Comparison of ENCODE assay signal across 17 cellular contexts in genomic region chr19:55112246-55112780, GRCh38. TPM values are rescaled to one million over a fixed set of nuclear protein-coding genes. Genes with fewer than 3 reads are reported as not detected.
DNase-seq lines count a peak whose midpoint lies in the region; ATAC-seq and TF ChIP-seq lines count a peak whose summit lies in the region.
"Had no signal": no experiment of that assay in that cellular context is flagged by ENCODE, and none has a peak within 500 bp of the region (broad histone marks: within the 10 kb centered on the region; RNA-seq: fewer than 3 reads in every experiment).

No MANE protein-coding gene starts in this region.

- H3K9ac ChIP-seq in Karpas-422 (ENCODE audit: low read length), result peak overlapping the region; percentile 86
- no peak overlapping the region for H3K9ac ChIP-seq in duodenal mucosa (ENCODE audit: low read depth in 1 of 2, low read length in 2 of 2)
- H3K9ac ChIP-seq in stomach smooth muscle (ENCODE audit: low read length in 2 of 2), result peak overlapping the region in 1 of 2 donors; percentile 84

- ATAC-seq in activated naive CD8-positive, alpha-beta T cell treated with anti-CD3 and anti-CD28 coated beads, Interleukin-2, amount 50 U/mL, for 24 hours, result no peak
- ATAC-seq: activated CD8-positive, alpha-beta T cell treated with anti-CD3 and anti-CD28 coated beads for 36 hours; activated T-helper 17 cell treated with anti-CD3 and anti-CD28 coated beads, Interleukin-2, amount 50 U/mL, for 72 hours had no signal

- H3K9me2 ChIP-seq in Karpas-422 (replicated peaks; ENCODE audit: insufficient read depth, low read length), result no peaks in the 10 kb centered on the region

- H3K27me3 ChIP-seq in Karpas-422 (ENCODE audit: low read length), result no peaks in the 10 kb centered on the region
- H3K27me3 ChIP-seq in duodenal mucosa (ENCODE audit: control insufficient read depth in 1 of 2, insufficient read depth in 2 of 2, low read length in 2 of 2), result no peaks in the 10 kb centered on the region
- H3K27me3 ChIP-seq in stomach smooth muscle (ENCODE audit: control insufficient read depth in 1 of 2, insufficient read depth in 2 of 2, low read length in 2 of 2), result no peaks in the 10 kb centered on the region

- no peaks in the 10 kb centered on the region for H3K27me3 Mint-ChIP-seq in activated naive CD8-positive, alpha-beta T cell treated with anti-CD3 and anti-CD28 coated beads, Interleukin-2, amount 50 U/mL, for 24 hours
- H3K27me3 Mint-ChIP-seq: activated CD8-positive, alpha-beta T cell treated with anti-CD3 and anti-CD28 coated beads for 36 hours; activated T-helper 17 cell treated with anti-CD3 and anti-CD28 coated beads, Interleukin-2, amount 50 U/mL, for 72 hours; naive B cell had no signal

- H3K27ac ChIP-seq in Karpas-422 (ENCODE audit: low read length) (peak overlapping the region; percentile 87), duodenal mucosa (ENCODE audit: low read depth, low read length) (peak overlapping the region; percentile 5), mesodermal cell (ENCODE audit: low read depth, low read length, severe bottlenecking) (peak overlapping the region; percentile 96), stomach smooth muscle (ENCODE audit: low read length) (peak overlapping the region; percentile 98)

- DNase-seq in Karpas-422 (no peak), GM13977 (ENCODE audit: low spot score) (no peak), GM03348 (ENCODE audit: low spot score) (no peak), HPDE6-E6E7 (ENCODE audit: extremely low spot score) (no peak)
- no peak for DNase-seq in activated naive CD8-positive, alpha-beta T cell treated with anti-CD3 and anti-CD28 coated beads, Interleukin-2, amount 50 U/mL, for 24 hours
- DNase-seq: activated CD8-positive, alpha-beta T cell treated with anti-CD3 and anti-CD28 coated beads for 36 hours; anterior cingulate cortex; KG1; naive B cell; NCI-H1105; NCI-H2171 treated with DMSO at 0.1 percent for 48 hours; retina; WERI-Rb-1 had no signal

- H3K9me3 ChIP-seq in Karpas-422 (ENCODE audit: low read length), result no peaks in the 10 kb centered on the region
- no peaks in the 10 kb centered on the region for H3K9me3 ChIP-seq in duodenal mucosa (ENCODE audit: control insufficient read depth in 1 of 2, low read length in 2 of 2)
- no peaks in the 10 kb centered on the region for H3K9me3 ChIP-seq in mesodermal cell (ENCODE audit: control insufficient read depth, low read length)
- no peaks in the 10 kb centered on the region for H3K9me3 ChIP-seq in stomach smooth muscle (ENCODE audit: control insufficient read depth in 2 of 2, low read length in 2 of 2)

- H3K79me2 ChIP-seq in Karpas-422 (ENCODE audit: low read length), result peaks cover 93% of the 10 kb centered on the region

- no peak overlapping the region for H3K4me3 ChIP-seq in Karpas-422 (ENCODE audit: low read length)
- H3K4me3 ChIP-seq in duodenal mucosa (ENCODE audit: low read depth in 1 of 2, low read length in 2 of 2), result no peak overlapping the region
- H3K4me3 ChIP-seq in mesodermal cell (ENCODE audit: extremely low read depth, insufficient read depth, low read length, poor library complexity, severe bottlenecking), result no peak overlapping the region
- H3K4me3 ChIP-seq in stomach smooth muscle (ENCODE audit: low read length in 2 of 2), result peak overlapping the region; percentile 21 to 66

- no peak overlapping the region for H3K27ac Mint-ChIP-seq in activated naive CD8-positive, alpha-beta T cell treated with anti-CD3 and anti-CD28 coated beads, Interleukin-2, amount 50 U/mL, for 24 hours
- H3K27ac Mint-ChIP-seq: activated CD8-positive, alpha-beta T cell treated with anti-CD3 and anti-CD28 coated beads for 36 hours; activated T-helper 17 cell treated with anti-CD3 and anti-CD28 coated beads, Interleukin-2, amount 50 U/mL, for 72 hours; naive B cell had no signal

- peaks cover 17% of the 10 kb centered on the region for H3K36me3 Mint-ChIP-seq in activated naive CD8-positive, alpha-beta T cell treated with anti-CD3 and anti-CD28 coated beads, Interleukin-2, amount 50 U/mL, for 24 hours (ENCODE audit: low read depth)

- H3K36me3 ChIP-seq in Karpas-422 (ENCODE audit: insufficient read depth, low read length) (peaks cover 32% of the 10 kb centered on the region), duodenal mucosa (ENCODE audit: control insufficient read depth in 1 of 2, insufficient read depth in 2 of 2, low read length in 2 of 2) (peaks cover 18 to 28% of the 10 kb centered on the region in 2 donors), mesodermal cell (ENCODE audit: control insufficient read depth, insufficient read depth, low read length) (peaks cover 43% of the 10 kb centered on the region), stomach smooth muscle (ENCODE audit: control insufficient read depth in 2 of 2, insufficient read depth in 2 of 2, low read length in 2 of 2) (peaks cover 0 to 13% of the 10 kb centered on the region in 2 donors)

- TF ChIP-seq CTCF in GM13977 (IDR thresholded peaks at IDR 0.05; ENCODE audit: extremely low read depth, insufficient read depth, missing control alignments), result no peak

- peaks cover 65% of the 10 kb centered on the region for H4K20me1 ChIP-seq in Karpas-422 (ENCODE audit: insufficient read depth, low read depth, low read length)

- H3K4me1 ChIP-seq in Karpas-422 (ENCODE audit: low read length) (peaks cover 37% of the 10 kb centered on the region), duodenal mucosa (ENCODE audit: control insufficient read depth in 1 of 2, insufficient read depth in 2 of 2, low read length in 2 of 2) (peaks cover 20 to 35% of the 10 kb centered on the region in 2 donors), mesodermal cell (ENCODE audit: control insufficient read depth, insufficient read depth, low read length, poor library complexity, severe bottlenecking) (peaks cover 35% of the 10 kb centered on the region), stomach smooth muscle (ENCODE audit: control insufficient read depth, insufficient read depth, low read length) (peaks cover 73% of the 10 kb centered on the region)

- no peaks in the 10 kb centered on the region for H3K9me3 Mint-ChIP-seq in activated naive CD8-positive, alpha-beta T cell treated with anti-CD3 and anti-CD28 coated beads, Interleukin-2, amount 50 U/mL, for 24 hours
- H3K9me3 Mint-ChIP-seq: activated CD8-positive, alpha-beta T cell treated with anti-CD3 and anti-CD28 coated beads for 36 hours; activated T-helper 17 cell treated with anti-CD3 and anti-CD28 coated beads, Interleukin-2, amount 50 U/mL, for 72 hours; naive B cell had no signal

- H3K4me1 Mint-ChIP-seq in activated naive CD8-positive, alpha-beta T cell treated with anti-CD3 and anti-CD28 coated beads, Interleukin-2, amount 50 U/mL, for 24 hours, result peaks cover 17% of the 10 kb centered on the region

- H3K4me3 Mint-ChIP-seq in activated naive CD8-positive, alpha-beta T cell treated with anti-CD3 and anti-CD28 coated beads, Interleukin-2, amount 50 U/mL, for 24 hours, result no peak overlapping the region
- H3K4me3 Mint-ChIP-seq: activated CD8-positive, alpha-beta T cell treated with anti-CD3 and anti-CD28 coated beads for 36 hours; activated T-helper 17 cell treated with anti-CD3 and anti-CD28 coated beads, Interleukin-2, amount 50 U/mL, for 72 hours; naive B cell had no signal

- 94 to 97% methylated on average over 18 to 23 of the region's 25 CpGs for WGBS in mesodermal cell (ENCODE audit: insufficient coverage in 2 of 2), 2 experiments

- in situ Hi-C loops in GM13977 (cut with MboI; ENCODE audit: low pct_unique_long_range_greater_than_20kb, low sequenced_read_pairs, unreplicated experiment), result loop anchor here (25.0 kb wide), 1 partner anchor 650 kb away; the partner anchor contains the start of genes CDC42EP5 and LENG9

- H3K4me2 ChIP-seq in Karpas-422 (ENCODE audit: low read depth, low read length, poor library complexity, severe bottlenecking), result no peak overlapping the region

- H2AFZ ChIP-seq in Karpas-422 (ENCODE audit: low read length), result no peak overlapping the region

RNA-seq across cellular contexts. Expression of gene PPP1R12C, which starts 5.1 kb away (rescaled TPM):
- 81.8 and 267 TPM in 2 replicates for total RNA-seq in Karpas-422 (2014; rRNA removed; shearing (Covaris generic); ENCODE audit: low replicate concordance)
- polyA plus RNA-seq in mesodermal cell (2013, experiment 1 of 2), result 69.5 TPM
- 59.1 TPM for polyA plus RNA-seq in mesodermal cell (2013, experiment 2 of 2)

RNA-seq across cellular contexts. Expression of gene EPS8L1, which starts 36.6 kb away (rescaled TPM):
- not detected in 2 replicates for total RNA-seq in Karpas-422 (2014; rRNA removed; shearing (Covaris generic); ENCODE audit: low replicate concordance)
- polyA plus RNA-seq in mesodermal cell (2013, experiment 1 of 2), result 6.6 TPM
- polyA plus RNA-seq in mesodermal cell (2013, experiment 2 of 2), result 3.3 TPM

RNA-seq across cellular contexts. Expression of gene TNNT1, which starts 36.7 kb away (rescaled TPM):
- 10.4 and 39.0 TPM in 2 replicates for total RNA-seq in Karpas-422 (2014; rRNA removed; shearing (Covaris generic); ENCODE audit: low replicate concordance)
- 37.4 TPM for polyA plus RNA-seq in mesodermal cell (2013, experiment 1 of 2)
- 36.0 TPM for polyA plus RNA-seq in mesodermal cell (2013, experiment 2 of 2)
- total RNA-seq: activated CD8-positive, alpha-beta T cell treated with anti-CD3 and anti-CD28 coated beads for 36 hours; activated T-helper 17 cell treated with anti-CD3 and anti-CD28 coated beads, Interleukin-2, amount 50 U/mL, for 72 hours had no signal

RNA-seq across cellular contexts. Expression of gene TNNI3, which starts 45.2 kb away (rescaled TPM):
- total RNA-seq in Karpas-422 (2014; rRNA removed; shearing (Covaris generic); ENCODE audit: low replicate concordance), result 0.93 and 1.2 TPM in 2 replicates
- 1.3 TPM for polyA plus RNA-seq in mesodermal cell (2013, experiment 1 of 2)
- polyA plus RNA-seq in mesodermal cell (2013, experiment 2 of 2), result 1.1 TPM
- total RNA-seq: activated CD8-positive, alpha-beta T cell treated with anti-CD3 and anti-CD28 coated beads for 36 hours; activated T-helper 17 cell treated with anti-CD3 and anti-CD28 coated beads, Interleukin-2, amount 50 U/mL, for 72 hours had no signal

RNA-seq across cellular contexts. Expression of gene RDH13, which starts 49.4 kb away (rescaled TPM):
- 16.4 and 23.8 TPM in 2 replicates for total RNA-seq in Karpas-422 (2014; rRNA removed; shearing (Covaris generic); ENCODE audit: low replicate concordance)
- polyA plus RNA-seq in mesodermal cell (2013, experiment 1 of 2), result 7.3 TPM
- 6.1 TPM for polyA plus RNA-seq in mesodermal cell (2013, experiment 2 of 2)

Comparison
In these comparisons a context has a peak if more than half of its experiments do, and no peak if none do; other contexts are left out.
1. H3K27ac ChIP-seq: peak in every context shown above with its lines; median percentile 98 in stomach smooth muscle; 96 in mesodermal cell; 87 in Karpas-422; 5 in duodenal mucosa.
2. H3K4me3 ChIP-seq: peak in stomach smooth muscle (2 of 2); none in Karpas-422 (single experiment), duodenal mucosa (0 of 2) and mesodermal cell (single experiment).